Comparison of ENCODE assay signal across 1 cellular context in the genomic region with DNA sequence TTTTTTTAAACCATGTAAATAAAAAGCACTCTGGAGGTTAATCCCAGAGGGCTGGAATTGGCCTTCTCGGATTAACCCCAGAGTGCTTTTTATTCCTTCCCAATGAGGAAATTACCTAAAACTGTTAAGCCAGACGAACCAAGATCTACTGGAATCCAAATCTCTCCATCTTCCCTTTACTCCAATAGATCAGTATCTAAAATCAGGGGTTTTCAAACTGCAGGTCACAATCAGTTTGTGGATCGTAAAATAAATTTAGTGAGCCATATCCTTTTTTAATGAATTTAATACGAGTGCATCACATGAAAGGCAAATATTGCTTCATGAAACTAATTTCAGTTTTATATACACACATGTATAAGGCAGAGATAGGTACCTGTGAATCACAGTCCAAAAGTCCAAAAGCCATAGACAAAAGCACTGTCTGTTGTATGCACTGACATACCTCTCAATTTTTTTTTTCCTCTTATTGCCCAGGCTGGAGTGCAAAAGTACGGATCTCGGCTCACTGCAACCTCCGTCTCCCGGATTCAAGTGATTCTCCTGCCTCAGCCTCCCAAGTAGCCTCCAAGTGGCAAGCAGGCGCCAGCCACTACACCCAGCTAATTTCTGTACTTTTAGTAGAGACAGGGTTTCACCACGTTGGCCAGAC.
TF ChIP-seq lines count a peak whose summit lies in the region.

No MANE protein-coding gene starts in this region.

TF ChIP-seq in GM23338, 12 proteins besides CTCF, POLR2A, EP300 and RAD21 (continued from another document):
- TF ChIP-seq, protein P1, sequence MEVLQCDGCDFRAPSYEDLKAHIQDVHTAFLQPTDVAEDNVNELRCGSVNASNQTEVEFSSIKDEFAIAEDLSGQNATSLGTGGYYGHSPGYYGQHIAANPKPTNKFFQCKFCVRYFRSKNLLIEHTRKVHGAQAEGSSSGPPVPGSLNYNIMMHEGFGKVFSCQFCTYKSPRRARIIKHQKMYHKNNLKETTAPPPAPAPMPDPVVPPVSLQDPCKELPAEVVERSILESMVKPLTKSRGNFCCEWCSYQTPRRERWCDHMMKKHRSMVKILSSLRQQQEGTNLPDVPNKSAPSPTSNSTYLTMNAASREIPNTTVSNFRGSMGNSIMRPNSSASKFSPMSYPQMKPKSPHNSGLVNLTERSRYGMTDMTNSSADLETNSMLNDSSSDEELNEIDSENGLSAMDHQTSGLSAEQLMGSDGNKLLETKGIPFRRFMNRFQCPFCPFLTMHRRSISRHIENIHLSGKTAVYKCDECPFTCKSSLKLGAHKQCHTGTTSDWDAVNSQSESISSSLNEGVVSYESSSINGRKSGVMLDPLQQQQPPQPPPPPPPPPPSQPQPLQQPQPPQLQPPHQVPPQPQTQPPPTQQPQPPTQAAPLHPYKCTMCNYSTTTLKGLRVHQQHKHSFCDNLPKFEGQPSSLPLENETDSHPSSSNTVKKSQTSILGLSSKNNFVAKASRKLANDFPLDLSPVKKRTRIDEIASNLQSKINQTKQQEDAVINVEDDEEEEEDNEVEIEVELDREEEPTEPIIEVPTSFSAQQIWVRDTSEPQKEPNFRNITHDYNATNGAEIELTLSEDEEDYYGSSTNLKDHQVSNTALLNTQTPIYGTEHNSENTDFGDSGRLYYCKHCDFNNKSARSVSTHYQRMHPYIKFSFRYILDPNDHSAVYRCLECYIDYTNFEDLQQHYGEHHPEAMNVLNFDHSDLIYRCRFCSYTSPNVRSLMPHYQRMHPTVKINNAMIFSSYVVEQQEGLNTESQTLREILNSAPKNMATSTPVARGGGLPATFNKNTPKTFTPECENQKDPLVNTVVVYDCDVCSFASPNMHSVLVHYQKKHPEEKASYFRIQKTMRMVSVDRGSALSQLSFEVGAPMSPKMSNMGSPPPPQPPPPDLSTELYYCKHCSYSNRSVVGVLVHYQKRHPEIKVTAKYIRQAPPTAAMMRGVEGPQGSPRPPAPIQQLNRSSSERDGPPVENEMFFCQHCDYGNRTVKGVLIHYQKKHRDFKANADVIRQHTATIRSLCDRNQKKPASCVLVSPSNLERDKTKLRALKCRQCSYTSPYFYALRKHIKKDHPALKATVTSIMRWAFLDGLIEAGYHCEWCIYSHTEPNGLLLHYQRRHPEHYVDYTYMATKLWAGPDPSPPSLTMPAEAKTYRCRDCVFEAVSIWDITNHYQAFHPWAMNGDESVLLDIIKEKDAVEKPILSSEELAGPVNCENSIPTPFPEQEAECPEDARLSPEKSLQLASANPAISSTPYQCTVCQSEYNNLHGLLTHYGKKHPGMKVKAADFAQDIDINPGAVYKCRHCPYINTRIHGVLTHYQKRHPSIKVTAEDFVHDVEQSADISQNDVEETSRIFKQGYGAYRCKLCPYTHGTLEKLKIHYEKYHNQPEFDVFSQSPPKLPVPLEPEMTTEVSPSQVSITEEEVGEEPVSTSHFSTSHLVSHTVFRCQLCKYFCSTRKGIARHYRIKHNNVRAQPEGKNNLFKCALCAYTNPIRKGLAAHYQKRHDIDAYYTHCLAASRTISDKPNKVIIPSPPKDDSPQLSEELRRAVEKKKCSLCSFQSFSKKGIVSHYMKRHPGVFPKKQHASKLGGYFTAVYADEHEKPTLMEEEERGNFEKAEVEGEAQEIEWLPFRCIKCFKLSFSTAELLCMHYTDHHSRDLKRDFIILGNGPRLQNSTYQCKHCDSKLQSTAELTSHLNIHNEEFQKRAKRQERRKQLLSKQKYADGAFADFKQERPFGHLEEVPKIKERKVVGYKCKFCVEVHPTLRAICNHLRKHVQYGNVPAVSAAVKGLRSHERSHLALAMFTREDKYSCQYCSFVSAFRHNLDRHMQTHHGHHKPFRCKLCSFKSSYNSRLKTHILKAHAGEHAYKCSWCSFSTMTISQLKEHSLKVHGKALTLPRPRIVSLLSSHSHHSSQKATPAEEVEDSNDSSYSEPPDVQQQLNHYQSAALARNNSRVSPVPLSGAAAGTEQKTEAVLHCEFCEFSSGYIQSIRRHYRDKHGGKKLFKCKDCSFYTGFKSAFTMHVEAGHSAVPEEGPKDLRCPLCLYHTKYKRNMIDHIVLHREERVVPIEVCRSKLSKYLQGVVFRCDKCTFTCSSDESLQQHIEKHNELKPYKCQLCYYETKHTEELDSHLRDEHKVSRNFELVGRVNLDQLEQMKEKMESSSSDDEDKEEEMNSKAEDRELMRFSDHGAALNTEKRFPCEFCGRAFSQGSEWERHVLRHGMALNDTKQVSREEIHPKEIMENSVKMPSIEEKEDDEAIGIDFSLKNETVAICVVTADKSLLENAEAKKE (CRISPR knock-in tag; IDR thresholded peaks at IDR 0.05): no peak
- no peak for TF ChIP-seq EZH2phosphoT487 (IDR thresholded peaks at IDR 0.05; ENCODE audit: unreplicated experiment)
- TF ChIP-seq, protein P2, sequence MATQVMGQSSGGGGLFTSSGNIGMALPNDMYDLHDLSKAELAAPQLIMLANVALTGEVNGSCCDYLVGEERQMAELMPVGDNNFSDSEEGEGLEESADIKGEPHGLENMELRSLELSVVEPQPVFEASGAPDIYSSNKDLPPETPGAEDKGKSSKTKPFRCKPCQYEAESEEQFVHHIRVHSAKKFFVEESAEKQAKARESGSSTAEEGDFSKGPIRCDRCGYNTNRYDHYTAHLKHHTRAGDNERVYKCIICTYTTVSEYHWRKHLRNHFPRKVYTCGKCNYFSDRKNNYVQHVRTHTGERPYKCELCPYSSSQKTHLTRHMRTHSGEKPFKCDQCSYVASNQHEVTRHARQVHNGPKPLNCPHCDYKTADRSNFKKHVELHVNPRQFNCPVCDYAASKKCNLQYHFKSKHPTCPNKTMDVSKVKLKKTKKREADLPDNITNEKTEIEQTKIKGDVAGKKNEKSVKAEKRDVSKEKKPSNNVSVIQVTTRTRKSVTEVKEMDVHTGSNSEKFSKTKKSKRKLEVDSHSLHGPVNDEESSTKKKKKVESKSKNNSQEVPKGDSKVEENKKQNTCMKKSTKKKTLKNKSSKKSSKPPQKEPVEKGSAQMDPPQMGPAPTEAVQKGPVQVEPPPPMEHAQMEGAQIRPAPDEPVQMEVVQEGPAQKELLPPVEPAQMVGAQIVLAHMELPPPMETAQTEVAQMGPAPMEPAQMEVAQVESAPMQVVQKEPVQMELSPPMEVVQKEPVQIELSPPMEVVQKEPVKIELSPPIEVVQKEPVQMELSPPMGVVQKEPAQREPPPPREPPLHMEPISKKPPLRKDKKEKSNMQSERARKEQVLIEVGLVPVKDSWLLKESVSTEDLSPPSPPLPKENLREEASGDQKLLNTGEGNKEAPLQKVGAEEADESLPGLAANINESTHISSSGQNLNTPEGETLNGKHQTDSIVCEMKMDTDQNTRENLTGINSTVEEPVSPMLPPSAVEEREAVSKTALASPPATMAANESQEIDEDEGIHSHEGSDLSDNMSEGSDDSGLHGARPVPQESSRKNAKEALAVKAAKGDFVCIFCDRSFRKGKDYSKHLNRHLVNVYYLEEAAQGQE (IDR thresholded peaks at IDR 0.05; ENCODE audit: unreplicated experiment): no peak
- TF ChIP-seq POLR2AphosphoS5 (IDR thresholded peaks at IDR 0.05; ENCODE audit: low read depth): no peak
- no peak for TF ChIP-seq CREB1 (CRISPR knock-in tag; IDR thresholded peaks at IDR 0.05; ENCODE audit: low read depth)
- TF ChIP-seq ZNF331 (CRISPR knock-in tag; IDR thresholded peaks at IDR 0.05; ENCODE audit: low read depth): no peak
- no peak for TF ChIP-seq ZNF114 (CRISPR knock-in tag; IDR thresholded peaks at IDR 0.05)
- no peak for TF ChIP-seq STAT1 (IDR thresholded peaks at IDR 0.05; ENCODE audit: unreplicated experiment)
